ENCODE assay signal across 8 cellular contexts in genomic region chr1:26111530-26112406, GRCh38. TPM values are rescaled to one million over a fixed set of nuclear protein-coding genes. Genes with fewer than 3 reads are reported as not detected.
DNase-seq lines count a peak whose midpoint lies in the region; ATAC-seq and TF ChIP-seq lines count a peak whose summit lies in the region.

TSS of gene PDIK1L (plus strand) at chr1:26111824. CDS start at chr1:26114309, 2,485 bp downstream.

- H3K9me3 ChIP-seq in left ventricle myocardium inferior (replicated peaks) (no peaks in the 10 kb centered on the region), prostate gland (no peaks in the 10 kb centered on the region)

- H3K36me3 ChIP-seq in left ventricle myocardium inferior (peaks cover 28% of the 10 kb centered on the region), prostate gland (no peaks in the 10 kb centered on the region)

- no peaks in the 10 kb centered on the region for H3K9me3 Mint-ChIP-seq in T-helper 1 cell treated with Interleukin-12 subunit alpha and Interleukin-12 subunit beta and Interleukin-4 antibody, amounts not matched to agents 30 μg/mL and 1 μg/mL, for 36 hours

- H3K4me3 ChIP-seq in left ventricle myocardium inferior, result peak within 1 kb of the TSS; percentile 86
- peak within 1 kb of the TSS; percentile 87 to 88 for H3K4me3 ChIP-seq in prostate gland

- peak within 1 kb of the TSS; percentile 97 for H3K27ac ChIP-seq in left ventricle myocardium inferior (replicated peaks)
- peak within 1 kb of the TSS; percentile 87 to 92 for H3K27ac ChIP-seq in prostate gland

- H3K36me3 Mint-ChIP-seq in T-helper 1 cell treated with Interleukin-12 subunit alpha and Interleukin-12 subunit beta and Interleukin-4 antibody, amounts not matched to agents 30 μg/mL and 1 μg/mL, for 36 hours (ENCODE audit: low read depth), result peaks cover 6% of the 10 kb centered on the region

- peak within 1 kb of the TSS; percentile 97 for H3K4me3 Mint-ChIP-seq in T-helper 1 cell treated with Interleukin-12 subunit alpha and Interleukin-12 subunit beta and Interleukin-4 antibody, amounts not matched to agents 30 μg/mL and 1 μg/mL, for 36 hours

- TF ChIP-seq CTCF in left ventricle myocardium inferior (IDR thresholded peaks at IDR 0.05; ENCODE audit: borderline replicate concordance) (no peak), prostate gland (IDR thresholded peaks at IDR 0.05) (peak in 2 of 4 experiments; percentile 16 to 17)

- peak within 1 kb of the TSS; percentile 92 for H3K27ac Mint-ChIP-seq in T-helper 1 cell treated with Interleukin-12 subunit alpha and Interleukin-12 subunit beta and Interleukin-4 antibody, amounts not matched to agents 30 μg/mL and 1 μg/mL, for 36 hours

- TF ChIP-seq POLR2A in GM15510 (IDR thresholded peaks at IDR 0.05; ENCODE audit: borderline replicate concordance, extremely low read depth, insufficient read length) (peak; percentile 58), prostate gland (IDR thresholded peaks at IDR 0.05) (peak; percentile 80)

- H3K27me3 ChIP-seq in left ventricle myocardium inferior (ENCODE audit: low read depth), result no peaks in the 10 kb centered on the region
- H3K27me3 ChIP-seq in prostate gland (replicated peaks; ENCODE audit: insufficient read depth), result no peaks in the 10 kb centered on the region

- under 1% methylated on average over 61 of the region's 96 CpGs for WGBS in prostate gland

- peaks cover 56% of the 10 kb centered on the region for H3K4me1 ChIP-seq in left ventricle myocardium inferior
- H3K4me1 ChIP-seq in prostate gland (replicated peaks), result no peaks in the 10 kb centered on the region

- peak; percentile 77 for ATAC-seq in HG02885 (IDR thresholded peaks at IDR 0.05; ENCODE audit: poor library complexity, unreplicated experiment)

- DNase-seq in NCI-H1694 treated with DMSO at 0.1 percent for 48 hours (lab: John Stamatoyannopoulos, UW), result peak; percentile 55
- peak; percentile 95 for DNase-seq in amniotic epithelial cell (ENCODE audit: low read depth)
- DNase-seq in left ventricle myocardium inferior, result peak; percentile 95
- DNase-seq in prostate gland (ENCODE audit: low spot score), result peak; percentile 92
- DNase-seq in ureter (ENCODE audit: low spot score), result peak; percentile 96

- no peaks in the 10 kb centered on the region for H3K27me3 Mint-ChIP-seq in T-helper 1 cell treated with Interleukin-12 subunit alpha and Interleukin-12 subunit beta and Interleukin-4 antibody, amounts not matched to agents 30 μg/mL and 1 μg/mL, for 36 hours (ENCODE audit: low read depth)

- H3K4me1 Mint-ChIP-seq in T-helper 1 cell treated with Interleukin-12 subunit alpha and Interleukin-12 subunit beta and Interleukin-4 antibody, amounts not matched to agents 30 μg/mL and 1 μg/mL, for 36 hours (ENCODE audit: low read depth), result peaks cover 27% of the 10 kb centered on the region

- intact Hi-C loops in left ventricle myocardium inferior (cut with micrococcal nuclease), result no loop called here
- intact Hi-C loops in prostate gland (cut with DNase I), result loop anchor here (2.0 to 5.0 kb wide), 3 partner anchors 77 to 211 kb away; no protein-coding TSS in a partner anchor

RNA-seq across cellular contexts. Expression of gene PDIK1L, which starts in this region (rescaled TPM):
- total RNA-seq in left ventricle myocardium inferior (4.2 TPM), prostate gland (10 to 100 TPM; 10.5 TPM), ureter (21.8 TPM)

Comparison
In these comparisons a context has a peak if more than half of its experiments do, and no peak if none do; other contexts are left out.
1. Peak in every context shown above with its lines: DNase-seq, ATAC-seq, H3K4me3 ChIP-seq and H3K27ac ChIP-seq.